Comparison of ENCODE assay signal across 1 cellular context in the genomic region with DNA sequence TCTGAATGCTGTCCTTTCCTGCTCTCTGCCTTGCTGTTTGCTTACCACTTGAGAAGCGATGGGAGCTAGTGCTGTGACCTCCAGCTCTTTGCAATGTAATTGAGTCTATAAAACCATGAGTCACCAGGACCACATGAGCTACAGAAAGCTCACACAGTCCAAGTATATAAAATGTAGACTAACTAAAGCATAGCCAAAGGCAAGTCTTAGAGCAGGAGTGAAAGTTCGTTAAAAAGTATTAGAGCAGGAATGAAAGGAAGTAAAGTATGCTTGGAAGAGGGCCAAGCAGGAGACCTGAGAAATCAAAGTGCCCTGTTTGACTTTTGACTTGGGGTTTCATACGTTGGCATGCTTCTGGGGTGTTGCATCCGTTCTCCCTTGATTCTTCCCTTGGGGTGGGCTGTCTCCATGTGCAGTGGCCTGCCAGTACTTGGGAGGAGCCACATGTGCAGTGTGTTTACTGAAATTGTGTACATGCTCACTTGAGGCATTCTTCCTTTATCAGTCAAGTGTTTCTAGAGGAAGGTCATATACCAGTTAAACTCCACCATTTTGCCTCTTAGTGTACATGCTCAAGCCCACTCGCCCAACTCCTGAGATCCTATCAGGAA.
TF ChIP-seq lines count a peak whose summit lies in the region.

No MANE protein-coding gene starts in this region.

TF ChIP-seq in K562, 482 proteins besides CTCF, POLR2A, EP300 and RAD21 (continued from another document):
- TF ChIP-seq, protein P1, sequence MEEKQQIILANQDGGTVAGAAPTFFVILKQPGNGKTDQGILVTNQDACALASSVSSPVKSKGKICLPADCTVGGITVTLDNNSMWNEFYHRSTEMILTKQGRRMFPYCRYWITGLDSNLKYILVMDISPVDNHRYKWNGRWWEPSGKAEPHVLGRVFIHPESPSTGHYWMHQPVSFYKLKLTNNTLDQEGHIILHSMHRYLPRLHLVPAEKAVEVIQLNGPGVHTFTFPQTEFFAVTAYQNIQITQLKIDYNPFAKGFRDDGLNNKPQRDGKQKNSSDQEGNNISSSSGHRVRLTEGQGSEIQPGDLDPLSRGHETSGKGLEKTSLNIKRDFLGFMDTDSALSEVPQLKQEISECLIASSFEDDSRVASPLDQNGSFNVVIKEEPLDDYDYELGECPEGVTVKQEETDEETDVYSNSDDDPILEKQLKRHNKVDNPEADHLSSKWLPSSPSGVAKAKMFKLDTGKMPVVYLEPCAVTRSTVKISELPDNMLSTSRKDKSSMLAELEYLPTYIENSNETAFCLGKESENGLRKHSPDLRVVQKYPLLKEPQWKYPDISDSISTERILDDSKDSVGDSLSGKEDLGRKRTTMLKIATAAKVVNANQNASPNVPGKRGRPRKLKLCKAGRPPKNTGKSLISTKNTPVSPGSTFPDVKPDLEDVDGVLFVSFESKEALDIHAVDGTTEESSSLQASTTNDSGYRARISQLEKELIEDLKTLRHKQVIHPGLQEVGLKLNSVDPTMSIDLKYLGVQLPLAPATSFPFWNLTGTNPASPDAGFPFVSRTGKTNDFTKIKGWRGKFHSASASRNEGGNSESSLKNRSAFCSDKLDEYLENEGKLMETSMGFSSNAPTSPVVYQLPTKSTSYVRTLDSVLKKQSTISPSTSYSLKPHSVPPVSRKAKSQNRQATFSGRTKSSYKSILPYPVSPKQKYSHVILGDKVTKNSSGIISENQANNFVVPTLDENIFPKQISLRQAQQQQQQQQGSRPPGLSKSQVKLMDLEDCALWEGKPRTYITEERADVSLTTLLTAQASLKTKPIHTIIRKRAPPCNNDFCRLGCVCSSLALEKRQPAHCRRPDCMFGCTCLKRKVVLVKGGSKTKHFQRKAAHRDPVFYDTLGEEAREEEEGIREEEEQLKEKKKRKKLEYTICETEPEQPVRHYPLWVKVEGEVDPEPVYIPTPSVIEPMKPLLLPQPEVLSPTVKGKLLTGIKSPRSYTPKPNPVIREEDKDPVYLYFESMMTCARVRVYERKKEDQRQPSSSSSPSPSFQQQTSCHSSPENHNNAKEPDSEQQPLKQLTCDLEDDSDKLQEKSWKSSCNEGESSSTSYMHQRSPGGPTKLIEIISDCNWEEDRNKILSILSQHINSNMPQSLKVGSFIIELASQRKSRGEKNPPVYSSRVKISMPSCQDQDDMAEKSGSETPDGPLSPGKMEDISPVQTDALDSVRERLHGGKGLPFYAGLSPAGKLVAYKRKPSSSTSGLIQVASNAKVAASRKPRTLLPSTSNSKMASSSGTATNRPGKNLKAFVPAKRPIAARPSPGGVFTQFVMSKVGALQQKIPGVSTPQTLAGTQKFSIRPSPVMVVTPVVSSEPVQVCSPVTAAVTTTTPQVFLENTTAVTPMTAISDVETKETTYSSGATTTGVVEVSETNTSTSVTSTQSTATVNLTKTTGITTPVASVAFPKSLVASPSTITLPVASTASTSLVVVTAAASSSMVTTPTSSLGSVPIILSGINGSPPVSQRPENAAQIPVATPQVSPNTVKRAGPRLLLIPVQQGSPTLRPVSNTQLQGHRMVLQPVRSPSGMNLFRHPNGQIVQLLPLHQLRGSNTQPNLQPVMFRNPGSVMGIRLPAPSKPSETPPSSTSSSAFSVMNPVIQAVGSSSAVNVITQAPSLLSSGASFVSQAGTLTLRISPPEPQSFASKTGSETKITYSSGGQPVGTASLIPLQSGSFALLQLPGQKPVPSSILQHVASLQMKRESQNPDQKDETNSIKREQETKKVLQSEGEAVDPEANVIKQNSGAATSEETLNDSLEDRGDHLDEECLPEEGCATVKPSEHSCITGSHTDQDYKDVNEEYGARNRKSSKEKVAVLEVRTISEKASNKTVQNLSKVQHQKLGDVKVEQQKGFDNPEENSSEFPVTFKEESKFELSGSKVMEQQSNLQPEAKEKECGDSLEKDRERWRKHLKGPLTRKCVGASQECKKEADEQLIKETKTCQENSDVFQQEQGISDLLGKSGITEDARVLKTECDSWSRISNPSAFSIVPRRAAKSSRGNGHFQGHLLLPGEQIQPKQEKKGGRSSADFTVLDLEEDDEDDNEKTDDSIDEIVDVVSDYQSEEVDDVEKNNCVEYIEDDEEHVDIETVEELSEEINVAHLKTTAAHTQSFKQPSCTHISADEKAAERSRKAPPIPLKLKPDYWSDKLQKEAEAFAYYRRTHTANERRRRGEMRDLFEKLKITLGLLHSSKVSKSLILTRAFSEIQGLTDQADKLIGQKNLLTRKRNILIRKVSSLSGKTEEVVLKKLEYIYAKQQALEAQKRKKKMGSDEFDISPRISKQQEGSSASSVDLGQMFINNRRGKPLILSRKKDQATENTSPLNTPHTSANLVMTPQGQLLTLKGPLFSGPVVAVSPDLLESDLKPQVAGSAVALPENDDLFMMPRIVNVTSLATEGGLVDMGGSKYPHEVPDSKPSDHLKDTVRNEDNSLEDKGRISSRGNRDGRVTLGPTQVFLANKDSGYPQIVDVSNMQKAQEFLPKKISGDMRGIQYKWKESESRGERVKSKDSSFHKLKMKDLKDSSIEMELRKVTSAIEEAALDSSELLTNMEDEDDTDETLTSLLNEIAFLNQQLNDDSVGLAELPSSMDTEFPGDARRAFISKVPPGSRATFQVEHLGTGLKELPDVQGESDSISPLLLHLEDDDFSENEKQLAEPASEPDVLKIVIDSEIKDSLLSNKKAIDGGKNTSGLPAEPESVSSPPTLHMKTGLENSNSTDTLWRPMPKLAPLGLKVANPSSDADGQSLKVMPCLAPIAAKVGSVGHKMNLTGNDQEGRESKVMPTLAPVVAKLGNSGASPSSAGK (IDR thresholded peaks at IDR 0.05): peak; percentile 26; the same call in 1 of the 2 replicates
- 0 out of 2 replicates have a peak, but pooled peaks have one; percentile 22 for TF ChIP-seq ZNF41 (CRISPR knock-in tag; conservative IDR thresholded peaks at IDR 0.05)
- no peak for TF ChIP-seq ZSCAN32 (CRISPR knock-in tag; IDR thresholded peaks at IDR 0.05)
- 0 out of 2 replicates have a peak, but pooled peaks have one; percentile 11 for TF ChIP-seq NFE2 (IDR thresholded peaks at IDR 0.05; ENCODE audit: low read depth)
- TF ChIP-seq, protein P2, sequence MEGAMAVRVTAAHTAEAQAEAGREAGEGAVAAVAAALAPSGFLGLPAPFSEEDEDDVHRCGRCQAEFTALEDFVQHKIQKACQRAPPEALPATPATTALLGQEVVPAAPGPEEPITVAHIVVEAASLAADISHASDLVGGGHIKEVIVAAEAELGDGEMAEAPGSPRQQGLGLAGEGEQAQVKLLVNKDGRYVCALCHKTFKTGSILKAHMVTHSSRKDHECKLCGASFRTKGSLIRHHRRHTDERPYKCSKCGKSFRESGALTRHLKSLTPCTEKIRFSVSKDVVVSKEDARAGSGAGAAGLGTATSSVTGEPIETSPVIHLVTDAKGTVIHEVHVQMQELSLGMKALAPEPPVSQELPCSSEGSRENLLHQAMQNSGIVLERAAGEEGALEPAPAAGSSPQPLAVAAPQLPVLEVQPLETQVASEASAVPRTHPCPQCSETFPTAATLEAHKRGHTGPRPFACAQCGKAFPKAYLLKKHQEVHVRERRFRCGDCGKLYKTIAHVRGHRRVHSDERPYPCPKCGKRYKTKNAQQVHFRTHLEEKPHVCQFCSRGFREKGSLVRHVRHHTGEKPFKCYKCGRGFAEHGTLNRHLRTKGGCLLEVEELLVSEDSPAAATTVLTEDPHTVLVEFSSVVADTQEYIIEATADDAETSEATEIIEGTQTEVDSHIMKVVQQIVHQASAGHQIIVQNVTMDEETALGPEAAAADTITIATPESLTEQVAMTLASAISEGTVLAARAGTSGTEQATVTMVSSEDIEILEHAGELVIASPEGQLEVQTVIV (CRISPR knock-in tag; IDR thresholded peaks at IDR 0.05; ENCODE audit: borderline replicate concordance): no peak
- TF ChIP-seq, protein P3, sequence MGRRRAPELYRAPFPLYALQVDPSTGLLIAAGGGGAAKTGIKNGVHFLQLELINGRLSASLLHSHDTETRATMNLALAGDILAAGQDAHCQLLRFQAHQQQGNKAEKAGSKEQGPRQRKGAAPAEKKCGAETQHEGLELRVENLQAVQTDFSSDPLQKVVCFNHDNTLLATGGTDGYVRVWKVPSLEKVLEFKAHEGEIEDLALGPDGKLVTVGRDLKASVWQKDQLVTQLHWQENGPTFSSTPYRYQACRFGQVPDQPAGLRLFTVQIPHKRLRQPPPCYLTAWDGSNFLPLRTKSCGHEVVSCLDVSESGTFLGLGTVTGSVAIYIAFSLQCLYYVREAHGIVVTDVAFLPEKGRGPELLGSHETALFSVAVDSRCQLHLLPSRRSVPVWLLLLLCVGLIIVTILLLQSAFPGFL (CRISPR knock-in tag; IDR thresholded peaks at IDR 0.05): no peak
- TF ChIP-seq, protein P4, sequence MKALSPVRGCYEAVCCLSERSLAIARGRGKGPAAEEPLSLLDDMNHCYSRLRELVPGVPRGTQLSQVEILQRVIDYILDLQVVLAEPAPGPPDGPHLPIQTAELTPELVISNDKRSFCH (CRISPR knock-in tag; IDR thresholded peaks at IDR 0.05): no peak
- TF ChIP-seq, protein P4 (tag; IDR thresholded peaks at IDR 0.05): no peak
- TF ChIP-seq, protein P5, sequence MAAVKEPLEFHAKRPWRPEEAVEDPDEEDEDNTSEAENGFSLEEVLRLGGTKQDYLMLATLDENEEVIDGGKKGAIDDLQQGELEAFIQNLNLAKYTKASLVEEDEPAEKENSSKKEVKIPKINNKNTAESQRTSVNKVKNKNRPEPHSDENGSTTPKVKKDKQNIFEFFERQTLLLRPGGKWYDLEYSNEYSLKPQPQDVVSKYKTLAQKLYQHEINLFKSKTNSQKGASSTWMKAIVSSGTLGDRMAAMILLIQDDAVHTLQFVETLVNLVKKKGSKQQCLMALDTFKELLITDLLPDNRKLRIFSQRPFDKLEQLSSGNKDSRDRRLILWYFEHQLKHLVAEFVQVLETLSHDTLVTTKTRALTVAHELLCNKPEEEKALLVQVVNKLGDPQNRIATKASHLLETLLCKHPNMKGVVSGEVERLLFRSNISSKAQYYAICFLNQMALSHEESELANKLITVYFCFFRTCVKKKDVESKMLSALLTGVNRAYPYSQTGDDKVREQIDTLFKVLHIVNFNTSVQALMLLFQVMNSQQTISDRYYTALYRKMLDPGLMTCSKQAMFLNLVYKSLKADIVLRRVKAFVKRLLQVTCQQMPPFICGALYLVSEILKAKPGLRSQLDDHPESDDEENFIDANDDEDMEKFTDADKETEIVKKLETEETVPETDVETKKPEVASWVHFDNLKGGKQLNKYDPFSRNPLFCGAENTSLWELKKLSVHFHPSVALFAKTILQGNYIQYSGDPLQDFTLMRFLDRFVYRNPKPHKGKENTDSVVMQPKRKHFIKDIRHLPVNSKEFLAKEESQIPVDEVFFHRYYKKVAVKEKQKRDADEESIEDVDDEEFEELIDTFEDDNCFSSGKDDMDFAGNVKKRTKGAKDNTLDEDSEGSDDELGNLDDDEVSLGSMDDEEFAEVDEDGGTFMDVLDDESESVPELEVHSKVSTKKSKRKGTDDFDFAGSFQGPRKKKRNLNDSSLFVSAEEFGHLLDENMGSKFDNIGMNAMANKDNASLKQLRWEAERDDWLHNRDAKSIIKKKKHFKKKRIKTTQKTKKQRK (IDR thresholded peaks at IDR 0.05; ENCODE audit: borderline replicate concordance, low read depth, low read length): no peak
- TF ChIP-seq, protein P6, sequence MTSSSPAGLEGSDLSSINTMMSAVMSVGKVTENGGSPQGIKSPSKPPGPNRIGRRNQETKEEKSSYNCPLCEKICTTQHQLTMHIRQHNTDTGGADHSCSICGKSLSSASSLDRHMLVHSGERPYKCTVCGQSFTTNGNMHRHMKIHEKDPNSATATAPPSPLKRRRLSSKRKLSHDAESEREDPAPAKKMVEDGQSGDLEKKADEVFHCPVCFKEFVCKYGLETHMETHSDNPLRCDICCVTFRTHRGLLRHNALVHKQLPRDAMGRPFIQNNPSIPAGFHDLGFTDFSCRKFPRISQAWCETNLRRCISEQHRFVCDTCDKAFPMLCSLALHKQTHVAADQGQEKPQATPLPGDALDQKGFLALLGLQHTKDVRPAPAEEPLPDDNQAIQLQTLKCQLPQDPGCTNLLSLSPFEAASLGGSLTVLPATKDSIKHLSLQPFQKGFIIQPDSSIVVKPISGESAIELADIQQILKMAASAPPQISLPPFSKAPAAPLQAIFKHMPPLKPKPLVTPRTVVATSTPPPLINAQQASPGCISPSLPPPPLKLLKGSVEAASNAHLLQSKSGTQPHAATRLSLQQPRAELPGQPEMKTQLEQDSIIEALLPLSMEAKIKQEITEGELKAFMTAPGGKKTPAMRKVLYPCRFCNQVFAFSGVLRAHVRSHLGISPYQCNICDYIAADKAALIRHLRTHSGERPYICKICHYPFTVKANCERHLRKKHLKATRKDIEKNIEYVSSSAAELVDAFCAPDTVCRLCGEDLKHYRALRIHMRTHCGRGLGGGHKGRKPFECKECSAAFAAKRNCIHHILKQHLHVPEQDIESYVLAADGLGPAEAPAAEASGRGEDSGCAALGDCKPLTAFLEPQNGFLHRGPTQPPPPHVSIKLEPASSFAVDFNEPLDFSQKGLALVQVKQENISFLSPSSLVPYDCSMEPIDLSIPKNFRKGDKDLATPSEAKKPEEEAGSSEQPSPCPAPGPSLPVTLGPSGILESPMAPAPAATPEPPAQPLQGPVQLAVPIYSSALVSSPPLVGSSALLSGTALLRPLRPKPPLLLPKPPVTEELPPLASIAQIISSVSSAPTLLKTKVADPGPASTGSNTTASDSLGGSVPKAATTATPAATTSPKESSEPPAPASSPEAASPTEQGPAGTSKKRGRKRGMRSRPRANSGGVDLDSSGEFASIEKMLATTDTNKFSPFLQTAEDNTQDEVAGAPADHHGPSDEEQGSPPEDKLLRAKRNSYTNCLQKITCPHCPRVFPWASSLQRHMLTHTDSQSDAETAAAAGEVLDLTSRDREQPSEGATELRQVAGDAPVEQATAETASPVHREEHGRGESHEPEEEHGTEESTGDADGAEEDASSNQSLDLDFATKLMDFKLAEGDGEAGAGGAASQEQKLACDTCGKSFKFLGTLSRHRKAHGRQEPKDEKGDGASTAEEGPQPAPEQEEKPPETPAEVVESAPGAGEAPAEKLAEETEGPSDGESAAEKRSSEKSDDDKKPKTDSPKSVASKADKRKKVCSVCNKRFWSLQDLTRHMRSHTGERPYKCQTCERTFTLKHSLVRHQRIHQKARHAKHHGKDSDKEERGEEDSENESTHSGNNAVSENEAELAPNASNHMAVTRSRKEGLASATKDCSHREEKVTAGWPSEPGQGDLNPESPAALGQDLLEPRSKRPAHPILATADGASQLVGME (CRISPR knock-in tag; IDR thresholded peaks at IDR 0.05): no peak
- TF ChIP-seq MTA2 (IDR thresholded peaks at IDR 0.05; ENCODE audit: low read depth): no peak
- no peak for TF ChIP-seq CC2D1A (IDR thresholded peaks at IDR 0.05)
- TF ChIP-seq ZNF785 (CRISPR knock-in tag; IDR thresholded peaks at IDR 0.05): no peak
- TF ChIP-seq RFX1 (IDR thresholded peaks at IDR 0.05): no peak
